Comparison of ENCODE assay signal across 11 cellular contexts in genomic region chr20:46893877-46894578, GRCh38. TPM values are rescaled to one million over a fixed set of nuclear protein-coding genes. Genes with fewer than 3 reads are reported as not detected.
DNase-seq lines count a peak whose midpoint lies in the region; ATAC-seq and TF ChIP-seq lines count a peak whose summit lies in the region.
"Had no signal": no experiment of that assay in that cellular context is flagged by ENCODE, and none has a peak within 500 bp of the region (broad histone marks: within the 10 kb centered on the region; RNA-seq: fewer than 3 reads in every experiment).

No MANE protein-coding gene starts in this region.

- no peak for TF ChIP-seq POLR2A in ovary (IDR thresholded peaks at IDR 0.05)

- H3K4me1 Mint-ChIP-seq in chondrocyte (ENCODE audit: low read depth): peaks cover 12% of the 10 kb centered on the region
- H3K4me1 Mint-ChIP-seq in activated T-helper 2 cell treated with anti-CD3 and anti-CD28 coated beads, Interferon-gamma antibody, Interleukin-2, Interleukin-4, amounts not matched to agents 10 μg/mL and 5 μg/mL and 100 μg/mL, durations not matched to agents 14 hours and 24 hours and 36 hours (ENCODE audit: low read depth): no peaks in the 10 kb centered on the region

- H3K36me3 Mint-ChIP-seq in chondrocyte (ENCODE audit: low read depth): peaks cover 13% of the 10 kb centered on the region
- H3K36me3 Mint-ChIP-seq in activated T-helper 2 cell treated with anti-CD3 and anti-CD28 coated beads, Interferon-gamma antibody, Interleukin-2, Interleukin-4, amounts not matched to agents 10 μg/mL and 5 μg/mL and 100 μg/mL, durations not matched to agents 14 hours and 24 hours and 36 hours (ENCODE audit: low read depth): no peaks in the 10 kb centered on the region

- peaks cover 49% of the 10 kb centered on the region for H3K27me3 ChIP-seq in HUES48 (ENCODE audit: control insufficient read depth, insufficient read depth, low read length)
- H3K27me3 ChIP-seq in ovary: no peaks in the 10 kb centered on the region

- POLR2A ChIA-PET in HEK293T (lab: Yijun Ruan, JAX): interaction anchor here (0.6 kb wide), 1 partner anchor 93 kb away, joined by 4 read pairs; no protein-coding TSS in a partner anchor

- H3K9me3 ChIP-seq in HUES48 (ENCODE audit: control insufficient read depth, insufficient read depth, low read length) (no peaks in the 10 kb centered on the region), ovary (no peaks in the 10 kb centered on the region)

- peaks cover 11% of the 10 kb centered on the region for H3K9me3 Mint-ChIP-seq in chondrocyte (ENCODE audit: low read depth)
- no peaks in the 10 kb centered on the region for H3K9me3 Mint-ChIP-seq in activated T-helper 2 cell treated with anti-CD3 and anti-CD28 coated beads, Interferon-gamma antibody, Interleukin-2, Interleukin-4, amounts not matched to agents 10 μg/mL and 5 μg/mL and 100 μg/mL, durations not matched to agents 14 hours and 24 hours and 36 hours

- TF ChIP-seq CTCF in AG10803 (conservative IDR thresholded peaks at IDR 0.05; ENCODE audit: low read length) (no peak), chondrocyte (IDR thresholded peaks at IDR 0.05) (no peak), ovary (IDR thresholded peaks at IDR 0.05) (no peak)

- no peak overlapping the region for H3K27ac Mint-ChIP-seq in chondrocyte (ENCODE audit: unreplicated experiment)
- no peak overlapping the region for H3K27ac Mint-ChIP-seq in activated T-helper 2 cell treated with anti-CD3 and anti-CD28 coated beads, Interferon-gamma antibody, Interleukin-2, Interleukin-4, amounts not matched to agents 10 μg/mL and 5 μg/mL and 100 μg/mL, durations not matched to agents 14 hours and 24 hours and 36 hours

- 20 to 26% (median 23%) methylated on average over 9 to 11 of the region's 11 CpGs for WGBS in ovary, 3 donors

- TF ChIP-seq EP300 in ovary (IDR thresholded peaks at IDR 0.05): no peak

- intact Hi-C loops in ovary (cut with DNase I): no loop called here
- intact Hi-C loops in activated T-helper 2 cell treated with anti-CD3 and anti-CD28 coated beads, Interferon-gamma antibody, Interleukin-2, Interleukin-4, amounts not matched to agents 10 μg/mL and 5 μg/mL and 100 μg/mL, durations not matched to agents 14 hours and 24 hours and 36 hours (cut with micrococcal nuclease): no loop called here

- CTCF ChIA-PET in HEK293T (lab: Yijun Ruan, JAX): interaction anchor here (1.1 to 1.4 kb wide), 2 partner anchors 16 to 131 kb away, joined by 4 to 5 read pairs; no protein-coding TSS in a partner anchor

- no peaks in the 10 kb centered on the region for H3K36me3 ChIP-seq in HUES48 (ENCODE audit: control insufficient read depth, insufficient read depth, low read length)
- no peaks in the 10 kb centered on the region for H3K36me3 ChIP-seq in ovary
- H3K36me3 ChIP-seq: spleen had no signal

- H3K27ac ChIP-seq in HUES48 (ENCODE audit: low read depth, low read length) (no peak overlapping the region), ovary (no peak overlapping the region)
- H3K27ac ChIP-seq: spleen had no signal

- H3K4me1 ChIP-seq in HUES48 (ENCODE audit: control insufficient read depth, insufficient read depth, low read length) (peaks cover 27% of the 10 kb centered on the region), ovary (ENCODE audit: insufficient read depth) (no peaks in the 10 kb centered on the region)

- DNase-seq in AG10803 (ENCODE audit: low read depth) (no peak), chondrocyte (ENCODE audit: low spot score) (no peak), ovary (no peak), HEK293T (ENCODE audit: extremely low spot score) (no peak)
- DNase-seq in activated T-helper 2 cell treated with anti-CD3 and anti-CD28 coated beads, Interferon-gamma antibody, Interleukin-2, Interleukin-4, amounts not matched to agents 10 μg/mL and 5 μg/mL and 100 μg/mL, durations not matched to agents 14 hours and 24 hours and 36 hours (ENCODE audit: low spot score): no peak
- no peak for DNase-seq in central memory CD4-positive, alpha-beta T cell
- DNase-seq: KG1, mesenchymal stem cell, spleen had no signal

- H3K4me3 ChIP-seq in AG10803 (ENCODE audit: low read length) (peak overlapping the region; percentile 30), HUES48 (ENCODE audit: low read depth, low read length) (peak overlapping the region; percentile 68; the same call in 1 of the 2 replicates), ovary (peak overlapping the region; percentile 36)

- H3K9ac ChIP-seq in HUES48 (ENCODE audit: low read depth, low read length): no peak overlapping the region

- H3K27me3 Mint-ChIP-seq in chondrocyte (ENCODE audit: low read depth): peaks cover 59% of the 10 kb centered on the region
- H3K27me3 Mint-ChIP-seq in activated T-helper 2 cell treated with anti-CD3 and anti-CD28 coated beads, Interferon-gamma antibody, Interleukin-2, Interleukin-4, amounts not matched to agents 10 μg/mL and 5 μg/mL and 100 μg/mL, durations not matched to agents 14 hours and 24 hours and 36 hours (ENCODE audit: low read depth): peaks cover 63% of the 10 kb centered on the region

- no peak for ATAC-seq in GM18907 (IDR thresholded peaks at IDR 0.05; ENCODE audit: unreplicated experiment)

- H3K4me3 Mint-ChIP-seq in chondrocyte (ENCODE audit: unreplicated experiment): peak overlapping the region; percentile 48
- H3K4me3 Mint-ChIP-seq in activated T-helper 2 cell treated with anti-CD3 and anti-CD28 coated beads, Interferon-gamma antibody, Interleukin-2, Interleukin-4, amounts not matched to agents 10 μg/mL and 5 μg/mL and 100 μg/mL, durations not matched to agents 14 hours and 24 hours and 36 hours (ENCODE audit: low read depth): no peak overlapping the region

TF ChIP-seq in HEK293T, 16 proteins besides CTCF, POLR2A, EP300 and RAD21:
- TF ChIP-seq LEF1 (IDR thresholded peaks at IDR 0.05; ENCODE audit: borderline replicate concordance) (no peak), SP1 (IDR thresholded peaks at IDR 0.05) (no peak), ZNF384 (IDR thresholded peaks at IDR 0.05) (no peak), BHLHE40 (IDR thresholded peaks at IDR 0.05; ENCODE audit: borderline replicate concordance) (no peak), PKNOX1 (IDR thresholded peaks at IDR 0.05) (no peak), FOXA1 (IDR thresholded peaks at IDR 0.05) (no peak), HDGF (IDR thresholded peaks at IDR 0.05; ENCODE audit: borderline replicate concordance) (no peak), CTBP1 (IDR thresholded peaks at IDR 0.05; ENCODE audit: borderline replicate concordance) (no peak), ARNT (IDR thresholded peaks at IDR 0.05) (no peak), NFRKB (IDR thresholded peaks at IDR 0.05) (no peak), TARDBP (IDR thresholded peaks at IDR 0.05) (no peak), L3MBTL2 (conservative IDR thresholded peaks at IDR 0.05) (no peak), FOXM1 (IDR thresholded peaks at IDR 0.05; ENCODE audit: borderline replicate concordance) (no peak), SUZ12 (IDR thresholded peaks at IDR 0.05) (no peak), ELF4 (IDR thresholded peaks at IDR 0.05) (no peak), FOXK2 (IDR thresholded peaks at IDR 0.05) (no peak)

RNA-seq across cellular contexts. Expression of gene EYA2, which starts 0.6 kb away (rescaled TPM):
- total RNA-seq in chondrocyte (0.23 to 0.32 TPM in 2 of 3 replicates, not detected in the other), ovary (1 to 10 TPM in 5 of 7 donors, under 1 TPM in 2; 0.18 to 7.6 (median 1.7) TPM)
- polyA plus RNA-seq in ovary: 1 to 10 TPM in 1 of 2 donors, under 1 TPM in 1; 0.54 to 4.3 TPM
- total RNA-seq in activated T-helper 2 cell treated with anti-CD3 and anti-CD28 coated beads, Interferon-gamma antibody, Interleukin-2, Interleukin-4, amounts not matched to agents 10 μg/mL and 5 μg/mL and 100 μg/mL, durations not matched to agents 14 hours and 24 hours and 36 hours: not detected in 2 replicates
